In genomic region chr10:107565014-107565413, GRCh38 we compare ENCODE assay signal across 38 cellular contexts.
"Had no signal": no experiment of that assay in that cellular context is flagged by ENCODE, and none has a peak within 500 bp of the region (broad histone marks: within the 10 kb centered on the region; RNA-seq: fewer than 3 reads in every experiment).

No MANE protein-coding gene starts in this region.

- H3K27ac Mint-ChIP-seq: activated naive CD4-positive, alpha-beta T cell treated with anti-CD3 and anti-CD28 coated beads for 36 hours; activated naive CD4-positive, alpha-beta T cell treated with anti-CD3 and anti-CD28 coated beads, Interleukin-2, amount 10 ng/mL, durations not matched to agents 7 days and 5 days; activated naive CD4-positive, alpha-beta T cell treated with anti-CD3 and anti-CD28 coated beads, Interleukin-2, amount 50 U/mL, for 24 hours; activated naive CD4-positive, alpha-beta T cell treated with anti-CD3 and anti-CD28 coated beads, Interleukin-2, amount 50 U/mL, for 72 hours; activated naive CD8-positive, alpha-beta T cell; activated naive CD8-positive, alpha-beta T cell treated with anti-CD3 and anti-CD28 coated beads for 36 hours; activated naive CD8-positive, alpha-beta T cell treated with anti-CD3 and anti-CD28 coated beads, Interleukin-2, amount 10 ng/mL, durations not matched to agents 7 days and 5 days; activated naive CD8-positive, alpha-beta T cell treated with anti-CD3 and anti-CD28 coated beads, Interleukin-2, amount 50 U/mL, for 24 hours; activated T-cell treated with anti-CD3 and anti-CD28 coated beads, Interleukin-2, amount 50 U/mL, for 24 hours; activated T-cell treated with anti-CD3 and anti-CD28 coated beads, Interleukin-2, amount 50 U/mL, for 72 hours; activated T-helper 1 cell treated with anti-CD3 and anti-CD28 coated beads, Interleukin-12 subunit alpha, Interleukin-12 subunit beta, Interleukin-2, Interleukin-4 antibody, amounts not matched to agents 30 ng/mL and 10 ng/mL and 1 ng/mL, durations not matched to agents 14 hours and 24 hours and 36 hours; activated T-helper 17 cell treated with anti-CD3 and anti-CD28 coated beads, Interleukin-2, amount 50 U/mL, for 72 hours; activated T-helper 2 cell treated with anti-CD3 and anti-CD28 coated beads, Interferon-gamma antibody, Interleukin-2, Interleukin-4, amounts not matched to agents 10 μg/mL and 5 μg/mL and 100 μg/mL, durations not matched to agents 14 hours and 24 hours and 36 hours; brain had no signal

- H3K27me3 Mint-ChIP-seq: activated naive CD4-positive, alpha-beta T cell treated with anti-CD3 and anti-CD28 coated beads, Interleukin-2, amount 10 ng/mL, durations not matched to agents 7 days and 5 days; activated naive CD4-positive, alpha-beta T cell treated with anti-CD3 and anti-CD28 coated beads, Interleukin-2, amount 50 U/mL, for 24 hours; activated naive CD8-positive, alpha-beta T cell; activated naive CD8-positive, alpha-beta T cell treated with anti-CD3 and anti-CD28 coated beads for 36 hours; activated naive CD8-positive, alpha-beta T cell treated with anti-CD3 and anti-CD28 coated beads, Interleukin-2, amount 10 ng/mL, durations not matched to agents 7 days and 5 days; activated naive CD8-positive, alpha-beta T cell treated with anti-CD3 and anti-CD28 coated beads, Interleukin-2, amount 50 U/mL, for 24 hours; activated T-cell treated with anti-CD3 and anti-CD28 coated beads, Interleukin-2, amount 50 U/mL, for 24 hours; activated T-helper 17 cell treated with anti-CD3 and anti-CD28 coated beads, Interleukin-2, amount 50 U/mL, for 72 hours; brain; central memory CD8-positive, alpha-beta T cell had no signal

- H3K4me3 Mint-ChIP-seq: activated naive CD4-positive, alpha-beta T cell treated with anti-CD3 and anti-CD28 coated beads for 36 hours; activated naive CD4-positive, alpha-beta T cell treated with anti-CD3 and anti-CD28 coated beads, Interleukin-2, amount 10 ng/mL, durations not matched to agents 7 days and 5 days; activated naive CD4-positive, alpha-beta T cell treated with anti-CD3 and anti-CD28 coated beads, Interleukin-2, amount 50 U/mL, for 24 hours; activated naive CD8-positive, alpha-beta T cell; activated naive CD8-positive, alpha-beta T cell treated with anti-CD3 and anti-CD28 coated beads for 36 hours; activated naive CD8-positive, alpha-beta T cell treated with anti-CD3 and anti-CD28 coated beads, Interleukin-2, amount 10 ng/mL, durations not matched to agents 7 days and 5 days; activated naive CD8-positive, alpha-beta T cell treated with anti-CD3 and anti-CD28 coated beads, Interleukin-2, amount 50 U/mL, for 24 hours; activated T-cell treated with anti-CD3 and anti-CD28 coated beads, Interleukin-2, amount 50 U/mL, for 24 hours; activated T-cell treated with anti-CD3 and anti-CD28 coated beads, Interleukin-2, amount 50 U/mL, for 4 hours; activated T-cell treated with anti-CD3 and anti-CD28 coated beads, Interleukin-2, amount 50 U/mL, for 72 hours; activated T-helper 1 cell treated with anti-CD3 and anti-CD28 coated beads, Interleukin-12 subunit alpha, Interleukin-12 subunit beta, Interleukin-2, Interleukin-4 antibody, amounts not matched to agents 30 ng/mL and 10 ng/mL and 1 ng/mL, durations not matched to agents 14 hours and 24 hours and 36 hours; activated T-helper 17 cell treated with anti-CD3 and anti-CD28 coated beads, Interleukin-2, amount 50 U/mL, for 72 hours; brain; central memory CD8-positive, alpha-beta T cell had no signal

- H3K27ac ChIP-seq: adrenal gland, ascending aorta, body of pancreas, brain microvascular endothelial cell, breast epithelium, cardiac muscle cell had no signal

- H3K27me3 ChIP-seq: adrenal gland, ascending aorta, body of pancreas, brain microvascular endothelial cell, breast epithelium, cardiac muscle cell had no signal

- H3K36me3 ChIP-seq: adrenal gland, ascending aorta, brain microvascular endothelial cell, breast epithelium, cardiac muscle cell had no signal

- H3K36me3 Mint-ChIP-seq: activated naive CD4-positive, alpha-beta T cell treated with anti-CD3 and anti-CD28 coated beads, Interleukin-2, amount 10 ng/mL, durations not matched to agents 7 days and 5 days; activated naive CD4-positive, alpha-beta T cell treated with anti-CD3 and anti-CD28 coated beads, Interleukin-2, amount 50 U/mL, for 24 hours; activated naive CD8-positive, alpha-beta T cell; activated naive CD8-positive, alpha-beta T cell treated with anti-CD3 and anti-CD28 coated beads for 36 hours; activated naive CD8-positive, alpha-beta T cell treated with anti-CD3 and anti-CD28 coated beads, Interleukin-2, amount 10 ng/mL, durations not matched to agents 7 days and 5 days had no signal

- H3K4me1 Mint-ChIP-seq: activated naive CD4-positive, alpha-beta T cell treated with anti-CD3 and anti-CD28 coated beads, Interleukin-2, amount 10 ng/mL, durations not matched to agents 7 days and 5 days; activated naive CD4-positive, alpha-beta T cell treated with anti-CD3 and anti-CD28 coated beads, Interleukin-2, amount 50 U/mL, for 24 hours; activated naive CD8-positive, alpha-beta T cell treated with anti-CD3 and anti-CD28 coated beads for 36 hours; activated naive CD8-positive, alpha-beta T cell treated with anti-CD3 and anti-CD28 coated beads, Interleukin-2, amount 10 ng/mL, durations not matched to agents 7 days and 5 days; activated naive CD8-positive, alpha-beta T cell treated with anti-CD3 and anti-CD28 coated beads, Interleukin-2, amount 50 U/mL, for 24 hours; activated T-helper 17 cell treated with anti-CD3 and anti-CD28 coated beads, Interleukin-2, amount 50 U/mL, for 72 hours; brain; central memory CD8-positive, alpha-beta T cell had no signal

- ATAC-seq: activated naive CD4-positive, alpha-beta T cell treated with anti-CD3 and anti-CD28 coated beads, Interleukin-2, amount 50 U/mL, for 72 hours; activated naive CD8-positive, alpha-beta T cell treated with anti-CD3 and anti-CD28 coated beads, Interleukin-2, amount 50 U/mL, for 24 hours; activated T-cell treated with anti-CD3 and anti-CD28 coated beads, Interleukin-2, amount 50 U/mL, for 4 hours; activated T-cell treated with anti-CD3 and anti-CD28 coated beads, Interleukin-2, amount 50 U/mL, for 72 hours; activated T-helper 17 cell treated with anti-CD3 and anti-CD28 coated beads, Interleukin-2, amount 50 U/mL, for 72 hours; body of pancreas had no signal

- H3K4me1 ChIP-seq: adrenal gland, ascending aorta, body of pancreas, breast epithelium had no signal

- H3K4me3 ChIP-seq: adrenal gland, ascending aorta, body of pancreas, breast epithelium, cardiac muscle cell had no signal

- H3K9me3 ChIP-seq: body of pancreas had no signal

- DNase-seq: activated effector memory CD4-positive, alpha-beta T cell treated with anti-CD3 and anti-CD28 coated beads, Interleukin-2, amount 50 U/mL, for 16 hours; activated effector memory CD4-positive, alpha-beta T cell treated with Interleukin-2 at 50 U/mL for 16 hours; activated gamma-delta T cell; activated gamma-delta T cell treated with Interleukin-2 at 50 U/mL for 16 hours; activated naive CD4-positive, alpha-beta T cell; activated naive CD4-positive, alpha-beta T cell treated with anti-CD3 and anti-CD28 coated beads for 36 hours; activated naive CD4-positive, alpha-beta T cell treated with anti-CD3 and anti-CD28 coated beads, Interleukin-2, amount 10 ng/mL, durations not matched to agents 7 days and 5 days; activated naive CD4-positive, alpha-beta T cell treated with anti-CD3 and anti-CD28 coated beads, Interleukin-2, amount 50 U/mL, for 16 hours; activated naive CD4-positive, alpha-beta T cell treated with Interleukin-2 at 50 U/mL for 16 hours; activated naive CD8-positive, alpha-beta T cell treated with anti-CD3 and anti-CD28 coated beads for 36 hours; activated naive CD8-positive, alpha-beta T cell treated with anti-CD3 and anti-CD28 coated beads, Interleukin-2, amount 10 ng/mL, durations not matched to agents 7 days and 5 days; activated naive CD8-positive, alpha-beta T cell treated with anti-CD3 and anti-CD28 coated beads, Interleukin-2, amount 50 U/mL, for 24 hours; activated T-cell treated with anti-CD3 and anti-CD28 coated beads, Interleukin-2, amount 50 U/mL, for 1 hour; activated T-cell treated with anti-CD3 and anti-CD28 coated beads, Interleukin-2, amount 50 U/mL, for 24 hours; activated T-cell treated with anti-CD3 and anti-CD28 coated beads, Interleukin-2, amount 50 U/mL, for 4 hours; activated T-cell treated with anti-CD3 and anti-CD28 coated beads, Interleukin-2, amount 50 U/mL, for 48 hours; activated T-cell treated with anti-CD3 and anti-CD28 coated beads, Interleukin-2, amount 50 U/mL, for 72 hours; adrenal gland; amniotic stem cell; amygdala; anterior cingulate cortex; aorta; body of pancreas; brain microvascular endothelial cell; caudate nucleus; central memory CD4-positive, alpha-beta T cell; cerebellar nuclear complex had no signal
